In genomic region chr12:89695830-89696229, GRCh38 we compare ENCODE assay signal across 13 cellular contexts. TPM values are rescaled to one million over a fixed set of nuclear protein-coding genes. Genes with fewer than 3 reads are reported as not detected.
A peak's percentile ranks its signal among the peaks of the same experiment; 100 is the strongest.
DNase-seq lines count a peak whose midpoint lies in the region; ATAC-seq and TF ChIP-seq lines count a peak whose summit lies in the region.
"Had no signal": no experiment of that assay in that cellular context is flagged by ENCODE, and none has a peak within 500 bp of the region (broad histone marks: within the 10 kb centered on the region; RNA-seq: fewer than 3 reads in every experiment).

No MANE protein-coding gene starts in this region.

- dilution Hi-C loops in mammary epithelial cell (cut with HindIII; ENCODE audit: low sequenced_read_pairs), result no loop called here

- DNase-seq in DMS53 treated with DMSO at 0.1 percent for 48 hours (lab: John Stamatoyannopoulos, UW; ENCODE audit: unreplicated experiment) (peak; percentile 18), mammary epithelial cell (no peak), Peyer's patch (no peak)
- DNase-seq in activated CD4-positive, alpha-beta T cell treated with anti-CD3 and anti-CD28 coated beads, Interleukin-2, amount 50 U/mL, for 1 hour, result no peak
- DNase-seq: H7; NCI-H446; stimulated activated CD4-positive, alpha-beta T cell treated with anti-CD3 and anti-CD28 coated beads, Interleukin-2, amount 100 ng/mL, for 48 hours; stimulated activated naive CD8-positive, alpha-beta T cell treated with anti-CD3 and anti-CD28 coated beads, Interleukin-15, Interleukin-2, amounts not matched to agents 100 U/mL and 50 U/mL, for 24 hours; T1000 had no signal

- in situ Hi-C loops in mammary epithelial cell (cut with MboI; ENCODE audit: low sequenced_read_pairs in 2 of 2), result no loop called here

- peak overlapping the region; percentile 39 for H3K4me2 ChIP-seq in mammary epithelial cell (ENCODE audit: insufficient read depth, low read depth, low read length)

- H3K27ac ChIP-seq in mammary epithelial cell (ENCODE audit: insufficient read depth, low read depth, low read length) (no peak overlapping the region), Peyer's patch (no peak overlapping the region)

- H3K27me3 ChIP-seq in mammary epithelial cell (ENCODE audit: insufficient read depth, low read length) (no peaks in the 10 kb centered on the region), Peyer's patch (no peaks in the 10 kb centered on the region)

- peak; percentile 52 for ATAC-seq in GM19438 (IDR thresholded peaks at IDR 0.05; ENCODE audit: low read depth, unreplicated experiment)
- peak; percentile 74 for ATAC-seq in HG03175 (IDR thresholded peaks at IDR 0.05; ENCODE audit: unreplicated experiment)
- ATAC-seq in HG02870 (IDR thresholded peaks at IDR 0.05; ENCODE audit: unreplicated experiment), result no peak
- ATAC-seq in GM18502 (IDR thresholded peaks at IDR 0.05; ENCODE audit: poor library complexity, unreplicated experiment), result no peak
- ATAC-seq: stimulated activated naive CD8-positive, alpha-beta T cell treated with anti-CD3 and anti-CD28 coated beads, Interleukin-15, Interleukin-2, amounts not matched to agents 100 U/mL and 50 U/mL, for 24 hours had no signal

- H3K4me3 ChIP-seq in mammary epithelial cell (replicated peaks in 1 of 3; ENCODE audit: insufficient read depth in 1 of 3, low read depth in 2 of 3, low read length in 3 of 3) (no peak overlapping the region), Peyer's patch (no peak overlapping the region)

- H2AFZ ChIP-seq in mammary epithelial cell (ENCODE audit: low read depth, low read length), result no peak overlapping the region

- no peak overlapping the region for H3K9ac ChIP-seq in mammary epithelial cell (ENCODE audit: insufficient read depth, low read length)

- no peak for TF ChIP-seq CTCF in mammary epithelial cell (conservative IDR thresholded peaks at IDR 0.05 in 1 of 2, IDR thresholded peaks at IDR 0.05 in 1 of 2; ENCODE audit: extremely low read depth in 1 of 2, insufficient read depth in 1 of 2, low read depth in 1 of 2, low read length in 2 of 2)
- no peak for TF ChIP-seq CTCF in Peyer's patch (IDR thresholded peaks at IDR 0.05)

- CTCF ChIA-PET in mammary epithelial cell (lab: Charles Lee; ENCODE audit: low non-redundant PET), result interaction anchor here (0.6 kb wide), 1 partner anchor 314 kb away, joined by 3 read pairs; no protein-coding TSS in a partner anchor

- H3K9me3 ChIP-seq in mammary epithelial cell (replicated peaks; ENCODE audit: insufficient read depth, low read length) (no peaks in the 10 kb centered on the region), Peyer's patch (no peaks in the 10 kb centered on the region)

- BruUV-seq in mammary epithelial cell (replicated peaks; lab: Mats Ljungman, UMichigan), result no TSS peak

- peaks cover 99% of the 10 kb centered on the region for H3K79me2 ChIP-seq in mammary epithelial cell (ENCODE audit: insufficient read depth, low read length)

- TF ChIP-seq POLR2A in Peyer's patch (IDR thresholded peaks at IDR 0.05), result no peak

- intact Hi-C loops in mammary epithelial cell (cut with micrococcal nuclease), result no loop called here

- H3K36me3 ChIP-seq in mammary epithelial cell (ENCODE audit: insufficient read depth, low read length), result no peaks in the 10 kb centered on the region
- H3K36me3 ChIP-seq in Peyer's patch, result no peaks in the 10 kb centered on the region

- H4K20me1 ChIP-seq in mammary epithelial cell (ENCODE audit: insufficient read depth, low read length), result no peaks in the 10 kb centered on the region

- H3K4me1 ChIP-seq in mammary epithelial cell (ENCODE audit: insufficient read depth, low read length), result peaks cover 30% of the 10 kb centered on the region
- peaks cover 0 to 17% (median 0%) of the 10 kb centered on the region in 4 donors for H3K4me1 ChIP-seq in Peyer's patch

- 19% methylated on average over 1 of the region's 1 CpG for WGBS in mammary epithelial cell (ENCODE audit: low coverage, missing lambda C conversion rate)

RNA-seq across cellular contexts. Expression of gene ATP2B1, which starts 12.8 kb away (rescaled TPM):
- 10 to 100 TPM; 63.8 to 97.7 TPM for total RNA-seq in mammary epithelial cell
- 26.1 TPM for polyA plus RNA-seq in mammary epithelial cell
- 65.9 TPM for polyA minus RNA-seq in mammary epithelial cell
- total RNA-seq in Peyer's patch, result 100 to 1,000 TPM in 1 of 4 donors, 10 to 100 TPM in 3; 79.2 to 117 (median 85.7) TPM

Comparison
In these comparisons a context has a peak if more than half of its experiments do, and no peak if none do; other contexts are left out.
1. ATAC-seq: peak in GM19438 (single experiment) and HG03175 (single experiment); none in HG02870 (single experiment) and GM18502 (single experiment).